2 cellular contexts compared by ENCODE assay signal in the genomic region with DNA sequence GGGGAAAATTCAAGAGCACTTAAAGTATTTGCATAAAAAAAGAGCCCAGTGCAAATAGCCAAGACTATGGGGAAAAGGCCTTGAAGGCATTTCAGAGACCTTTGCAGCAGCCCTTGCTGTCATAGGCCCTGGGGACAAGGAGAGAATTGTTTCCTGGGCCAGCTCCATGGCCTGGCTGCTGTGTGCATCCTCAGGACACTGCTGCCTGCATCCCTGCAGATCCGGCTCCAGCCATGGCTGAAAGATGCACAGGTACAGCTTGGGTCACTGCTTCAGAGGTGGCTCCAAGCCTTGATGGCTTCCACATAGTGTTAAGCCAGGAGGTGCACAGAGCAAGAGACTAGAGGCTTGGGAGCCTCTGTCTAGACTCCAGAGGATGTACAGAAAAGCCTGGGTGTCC. TPM values are rescaled to one million over a fixed set of nuclear protein-coding genes. Genes with fewer than 3 reads are reported as not detected.
"Had no signal": no experiment of that assay in that cellular context is flagged by ENCODE, and none has a peak within 500 bp of the region (broad histone marks: within the 10 kb centered on the region; RNA-seq: fewer than 3 reads in every experiment).

No MANE protein-coding gene starts in this region.

RNA-seq across cellular contexts. Expression of a gene that starts 55.9 kb away (rescaled TPM):
- total RNA-seq: activated B cell treated with CpG ODN at 0.5 μM for 24 hours; activated CD8-positive, alpha-beta T cell treated with anti-CD3 and anti-CD28 coated beads, Interleukin-2, amount 10 ng/mL, durations not matched to agents 7 days and 5 days had no signal
